20 cellular contexts compared by ENCODE assay signal in genomic region chr15:67806539-67806935, GRCh38. TPM values are rescaled to one million over a fixed set of nuclear protein-coding genes. Genes with fewer than 3 reads are reported as not detected.
DNase-seq lines count a peak whose midpoint lies in the region; ATAC-seq and TF ChIP-seq lines count a peak whose summit lies in the region.
"Had no signal": no experiment of that assay in that cellular context is flagged by ENCODE, and none has a peak within 500 bp of the region (broad histone marks: within the 10 kb centered on the region; RNA-seq: fewer than 3 reads in every experiment).

No MANE protein-coding gene starts in this region.

- H3K27ac Mint-ChIP-seq in chondrocyte (ENCODE audit: unreplicated experiment): no peak overlapping the region
- no peak overlapping the region for H3K27ac Mint-ChIP-seq in stimulated activated naive B cell treated with anti-CD40 and anti-IgM and Interleukin-4, amounts not matched to agents 10 μg/mL and 1 μg/mL and 100 μg/mL, for 72 hours

- H3K36me3 Mint-ChIP-seq in chondrocyte (ENCODE audit: low read depth): peaks cover 9% of the 10 kb centered on the region
- peaks cover 15 to 25% of the 10 kb centered on the region in 2 donors for H3K36me3 Mint-ChIP-seq in stimulated activated naive B cell treated with anti-CD40 and anti-IgM and Interleukin-4, amounts not matched to agents 10 μg/mL and 1 μg/mL and 100 μg/mL, for 72 hours

- WGBS in spleen, 5 donors: 94 to 98% (median 97%) methylated on average over 9 to 18 of the region's 18 CpGs

- H3K4me3 ChIP-seq in spleen: no peak overlapping the region
- H3K4me3 ChIP-seq: HAP-1, Peyer's patch, SJSA1 had no signal

- DNase-seq in Right ventricle myocardium inferior (ENCODE audit: missing footprints): peak; percentile 30
- DNase-seq in left ventricle myocardium superior: no peak
- peak; percentile 85 for DNase-seq in chondrocyte (ENCODE audit: low spot score)
- peak; percentile 29 for DNase-seq in left lobe of liver (ENCODE audit: low spot score)
- peak; percentile 68 for DNase-seq in spleen
- no peak for DNase-seq in amniotic stem cell (lab: John Stamatoyannopoulos, UW)
- DNase-seq in AML-193 (lab: John Stamatoyannopoulos, UW): no peak
- DNase-seq in stimulated activated naive B cell treated with anti-CD40 and anti-IgM and Interleukin-4, amounts not matched to agents 10 μg/mL and 1 μg/mL and 100 μg/mL, for 72 hours: no peak
- DNase-seq: 8988T; KBM-7; NCI-H1436; NCI-H1930; NCI-H510A; NK-92 treated with Interleukin-12 subunit alpha and Interleukin-12 subunit beta, amount 100 ng/mL, for 24 hours had no signal

- H3K9me3 Mint-ChIP-seq in chondrocyte (ENCODE audit: low read depth): no peaks in the 10 kb centered on the region
- no peaks in the 10 kb centered on the region for H3K9me3 Mint-ChIP-seq in stimulated activated naive B cell treated with anti-CD40 and anti-IgM and Interleukin-4, amounts not matched to agents 10 μg/mL and 1 μg/mL and 100 μg/mL, for 72 hours

- no peaks in the 10 kb centered on the region for H3K27me3 ChIP-seq in spleen (replicated peaks in 1 of 7)
- H3K27me3 ChIP-seq: Peyer's patch, SJSA1 had no signal

- H3K27me3 Mint-ChIP-seq in chondrocyte (ENCODE audit: low read depth): no peaks in the 10 kb centered on the region
- no peaks in the 10 kb centered on the region for H3K27me3 Mint-ChIP-seq in stimulated activated naive B cell treated with anti-CD40 and anti-IgM and Interleukin-4, amounts not matched to agents 10 μg/mL and 1 μg/mL and 100 μg/mL, for 72 hours

- no peak overlapping the region for H3K4me3 Mint-ChIP-seq in chondrocyte (ENCODE audit: unreplicated experiment)
- no peak overlapping the region for H3K4me3 Mint-ChIP-seq in stimulated activated naive B cell treated with anti-CD40 and anti-IgM and Interleukin-4, amounts not matched to agents 10 μg/mL and 1 μg/mL and 100 μg/mL, for 72 hours

- TF ChIP-seq CTCF in chondrocyte (IDR thresholded peaks at IDR 0.05) (no peak), spleen (IDR thresholded peaks at IDR 0.05 in 8 of 11, conservative IDR thresholded peaks at IDR 0.05 in 3 of 11) (no peak)

- H3K27ac ChIP-seq in spleen: no peak overlapping the region
- H3K27ac ChIP-seq: Peyer's patch, SJSA1 had no signal

- no peaks in the 10 kb centered on the region for H3K4me1 Mint-ChIP-seq in chondrocyte (ENCODE audit: low read depth)
- H3K4me1 Mint-ChIP-seq in stimulated activated naive B cell treated with anti-CD40 and anti-IgM and Interleukin-4, amounts not matched to agents 10 μg/mL and 1 μg/mL and 100 μg/mL, for 72 hours: peaks cover 13 to 14% of the 10 kb centered on the region in 2 donors

- H3K9me3 ChIP-seq in spleen: no peaks in the 10 kb centered on the region
- H3K9me3 ChIP-seq: HAP-1, Peyer's patch, SJSA1 had no signal

- peaks cover 0 to 8% (median 3%) of the 10 kb centered on the region in 6 donors for H3K4me1 ChIP-seq in spleen
- H3K4me1 ChIP-seq: HAP-1, Peyer's patch, SJSA1 had no signal

- peaks cover 0 to 71% (median 5%) of the 10 kb centered on the region in 6 donors for H3K36me3 ChIP-seq in spleen
- H3K36me3 ChIP-seq: HAP-1, Peyer's patch, SJSA1 had no signal

- intact Hi-C loops in Right ventricle myocardium inferior (cut with DNase I) (no loop called here), left ventricle myocardium superior (cut with micrococcal nuclease) (no loop called here), spleen (cut with DNase I; ENCODE audit: low total_unique reads) (no loop called here)

- TF ChIP-seq POLR2A in spleen (IDR thresholded peaks at IDR 0.05): no peak

- ATAC-seq in Right ventricle myocardium inferior (no peak), left ventricle myocardium superior (no peak), left lobe of liver (no peak)
- ATAC-seq in stimulated activated naive B cell treated with anti-CD40 and anti-IgM and Interleukin-4, amounts not matched to agents 10 μg/mL and 1 μg/mL and 100 μg/mL, for 72 hours (replicated peaks): no peak

RNA-seq across cellular contexts. Expression of gene SKOR1, which starts 18.8 kb away (rescaled TPM):
- not detected for total RNA-seq in Right ventricle myocardium inferior
- 0.07 TPM for total RNA-seq in left ventricle myocardium superior
- 0.15 to 0.27 TPM (median 0.22 TPM) in 3 replicates for total RNA-seq in chondrocyte
- total RNA-seq in left lobe of liver: 0.13 TPM
- 1 to 10 TPM in 1 of 7 donors, under 1 TPM in 6; 0.17 to 1.1 (median 0.57) TPM for total RNA-seq in spleen
- under 1 TPM; 0.06 to 0.29 (median 0.20) TPM for polyA plus RNA-seq in spleen
- total RNA-seq: HT1080, SJSA1 had no signal

RNA-seq across cellular contexts. Expression of gene RNU6-1, which starts 33.3 kb away (rescaled TPM):
- total RNA-seq in Right ventricle myocardium inferior (not detected), left ventricle myocardium superior (not detected), chondrocyte (not detected in 3 replicates), left lobe of liver (not detected), spleen (not detected)
- polyA plus RNA-seq in spleen: not detected
- total RNA-seq: HT1080, OCI-LY7, Peyer's patch, SJSA1 had no signal
- polyA plus RNA-seq: AG04450 had no signal

Comparison
In these comparisons a context has a peak if more than half of its experiments do, and no peak if none do; other contexts are left out.
1. DNase-seq: peak in Right ventricle myocardium inferior (single experiment), chondrocyte (single experiment), left lobe of liver (single experiment) and spleen (single experiment); none in left ventricle myocardium superior (single experiment), amniotic stem cell (single experiment), AML-193 (0 of 2) and stimulated activated naive B cell treated with anti-CD40 and anti-IgM and Interleukin-4, amounts not matched to agents 10 μg/mL and 1 μg/mL and 100 μg/mL, for 72 hours (single experiment).